28 cellular contexts compared by ENCODE assay signal in the genomic region with DNA sequence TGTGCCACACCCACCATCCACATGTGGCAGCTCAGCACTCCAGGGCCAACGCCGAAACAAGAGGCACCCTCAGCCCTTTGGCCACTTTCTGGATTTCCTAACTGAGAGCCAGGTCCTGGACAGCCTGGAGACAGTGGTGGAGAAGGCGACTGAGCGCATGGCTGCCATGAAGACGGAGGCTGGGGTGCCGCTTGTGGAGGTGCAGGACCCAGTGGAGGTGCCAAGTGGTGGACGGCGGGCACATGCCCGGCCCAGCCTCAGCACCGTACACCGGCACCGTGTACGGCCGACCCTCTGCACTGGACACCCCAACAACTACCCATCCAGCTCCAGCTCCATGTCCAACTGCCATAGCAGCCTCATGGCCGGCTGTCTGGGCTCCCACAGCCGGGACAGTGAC. TPM values are rescaled to one million over a fixed set of nuclear protein-coding genes. Genes with fewer than 3 reads are reported as not detected.
"Had no signal": no experiment of that assay in that cellular context is flagged by ENCODE, and none has a peak within 500 bp of the region (broad histone marks: within the 10 kb centered on the region; RNA-seq: fewer than 3 reads in every experiment).

No MANE protein-coding gene starts in this region.

- FAIRE-seq: TTC549 had no signal

- H3K4me3 ChIP-seq: ascending aorta, breast epithelium had no signal

- H3K9me3 ChIP-seq: ascending aorta, breast epithelium had no signal

- ATAC-seq: activated CD8-positive, alpha-beta T cell treated with anti-CD3 and anti-CD28 coated beads for 36 hours; activated naive CD8-positive, alpha-beta T cell treated with anti-CD3 and anti-CD28 coated beads, Interleukin-2, amount 50 U/mL, for 24 hours had no signal

- H3K27ac ChIP-seq: ascending aorta, breast epithelium, VCaP had no signal

- H3K36me3 ChIP-seq: ascending aorta, breast epithelium had no signal

- DNase-seq: activated B cell treated with CpG ODN at 0.5 μM for 24 hours; activated CD4-positive, alpha-beta memory T cell treated with anti-CD3 and anti-CD28 coated beads for 36 hours; activated CD4-positive, alpha-beta T cell treated with anti-CD3 and anti-CD28 coated beads for 4 hours; activated CD4-positive, alpha-beta T cell treated with anti-CD3 and anti-CD28 coated beads, Interleukin-2, amount 10 ng/mL, durations not matched to agents 24 days and 14 days; activated CD4-positive, alpha-beta T cell treated with anti-CD3 and anti-CD28 coated beads, Interleukin-2, amount 50 U/mL, for 1 hour; activated CD4-positive, alpha-beta T cell treated with anti-CD3 and anti-CD28 coated beads, Interleukin-2, amount 50 U/mL, for 4 hours; activated CD4-positive, CD25-positive, alpha-beta regulatory T cell treated with anti-CD3 and anti-CD28 coated beads, Interleukin-2, amount 50 U/mL, for 72 hours; activated CD8-positive, alpha-beta memory T cell treated with anti-CD3 and anti-CD28 coated beads, Interleukin-2, amount 50 U/mL, for 4 hours; activated CD8-positive, alpha-beta T cell treated with anti-CD3 and anti-CD28 coated beads for 36 hours; activated effector memory CD4-positive, alpha-beta T cell treated with Interleukin-2 at 50 U/mL for 16 hours; activated gamma-delta T cell; activated naive CD4-positive, alpha-beta T cell treated with anti-CD3 and anti-CD28 coated beads, Interleukin-2, amount 10 ng/mL, durations not matched to agents 7 days and 5 days; activated naive CD4-positive, alpha-beta T cell treated with Interleukin-2 at 50 U/mL for 16 hours; activated naive CD8-positive, alpha-beta T cell treated with anti-CD3 and anti-CD28 coated beads, Interleukin-2, amount 10 ng/mL, durations not matched to agents 7 days and 5 days; activated naive CD8-positive, alpha-beta T cell treated with anti-CD3 and anti-CD28 coated beads, Interleukin-2, amount 50 U/mL, for 24 hours; activated T-cell treated with anti-CD3 and anti-CD28 coated beads for 4 hours; activated T-cell treated with anti-CD3 and anti-CD28 coated beads, Interleukin-2, amount 50 U/mL, for 1 hour; activated T-cell treated with anti-CD3 and anti-CD28 coated beads, Interleukin-2, amount 50 U/mL, for 48 hours; amygdala; anterior cingulate cortex; central memory CD4-positive, alpha-beta T cell; T-helper 1 cell; T-helper 2 cell; T-helper 9 cell had no signal

- H3K27me3 ChIP-seq: ascending aorta, breast epithelium had no signal

RNA-seq across cellular contexts. Expression of a gene that starts 1.5 kb away (rescaled TPM):
- total RNA-seq: ascending aorta had no signal
